ENCODE assay signal across 10 cellular contexts in the genomic region with DNA sequence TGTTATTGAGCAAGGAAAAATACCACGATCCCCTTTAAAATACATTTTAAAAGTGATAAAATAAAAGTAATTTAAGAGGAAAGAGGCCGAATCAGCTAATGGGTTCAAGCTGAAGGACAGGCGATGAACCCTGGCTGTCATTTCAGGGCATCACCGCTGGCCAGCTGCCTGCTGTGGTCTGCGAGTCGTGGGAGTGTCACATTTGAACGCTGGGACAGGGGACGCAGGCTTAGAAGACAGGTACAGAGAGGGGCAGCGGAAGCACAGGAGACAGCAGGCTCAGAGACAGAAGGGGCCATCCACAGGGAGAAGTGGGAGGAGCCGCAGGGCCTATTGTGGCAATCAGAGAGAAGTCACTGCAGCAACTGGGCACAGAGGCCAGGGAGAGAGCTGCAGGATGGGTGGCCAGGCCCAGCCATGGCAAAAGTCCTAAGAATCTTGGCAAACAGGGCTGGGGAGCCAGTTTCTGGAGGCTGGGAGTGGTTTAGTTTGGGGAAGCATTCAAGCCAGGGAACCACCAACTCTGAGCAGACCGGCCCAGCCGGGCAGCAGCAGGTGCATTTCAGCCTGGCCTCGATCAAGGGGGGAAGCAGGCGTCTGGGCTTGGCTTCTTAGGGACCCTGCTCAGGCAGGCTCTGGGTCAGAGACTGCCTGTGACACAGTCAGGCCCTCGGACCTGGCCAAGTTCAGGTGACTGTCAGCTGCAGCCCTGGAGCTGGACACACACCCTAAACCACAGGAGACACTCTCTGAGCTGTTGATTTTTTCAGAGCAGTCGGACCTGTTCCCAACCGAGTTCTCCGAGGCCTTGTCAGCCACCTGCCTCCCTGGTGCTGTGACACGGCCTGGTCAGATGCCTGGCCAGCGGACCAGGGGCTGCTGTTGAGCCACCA. TPM values are rescaled to one million over a fixed set of nuclear protein-coding genes. Genes with fewer than 3 reads are reported as not detected.
DNase-seq lines count a peak whose midpoint lies in the region; ATAC-seq and TF ChIP-seq lines count a peak whose summit lies in the region.
"Had no signal": no experiment of that assay in that cellular context is flagged by ENCODE, and none has a peak within 500 bp of the region (broad histone marks: within the 10 kb centered on the region; RNA-seq: fewer than 3 reads in every experiment).

No MANE protein-coding gene starts in this region.

- no peaks in the 10 kb centered on the region for H3K9me3 Mint-ChIP-seq in dendritic cell treated with granulocyte-macrophage colony-stimulating factor and Interleukin-4, amounts not matched to agents 40 ng/mL and 50 ng/mL, for 4 days
- H3K9me3 Mint-ChIP-seq in stimulated activated memory B cell treated with anti-CD40 and anti-IgM and Interleukin-4, amounts not matched to agents 10 μg/mL and 1 μg/mL and 100 μg/mL, for 72 hours = no peaks in the 10 kb centered on the region

- H3K9me3 ChIP-seq in OCI-LY7 (ENCODE audit: low read length) = no peaks in the 10 kb centered on the region

- no TSS peak for BruUV-seq in OCI-LY7 (replicated peaks; lab: Mats Ljungman, UMichigan)

- intact Hi-C loops in dendritic cell treated with granulocyte-macrophage colony-stimulating factor and Interleukin-4, amounts not matched to agents 40 ng/mL and 50 ng/mL, for 4 days (cut with micrococcal nuclease) = no loop called here
- intact Hi-C loops in OCI-LY7 (cut with micrococcal nuclease; ENCODE audit: unreplicated experiment) = no loop called here

- H3K4me3 Mint-ChIP-seq in dendritic cell treated with granulocyte-macrophage colony-stimulating factor and Interleukin-4, amounts not matched to agents 40 ng/mL and 50 ng/mL, for 4 days = no peak overlapping the region
- H3K4me3 Mint-ChIP-seq in stimulated activated memory B cell treated with anti-CD40 and anti-IgM and Interleukin-4, amounts not matched to agents 10 μg/mL and 1 μg/mL and 100 μg/mL, for 72 hours = no peak overlapping the region

- peak; percentile 5 for DNase-seq in HT-29 (ENCODE audit: low spot score)
- DNase-seq in medulla oblongata (ENCODE audit: extremely low spot score) = peak; percentile 72
- no peak for DNase-seq in OCI-LY7 (ENCODE audit: low spot score)
- no peak for DNase-seq in NCI-H446 treated with DMSO at 0.1 percent for 48 hours (lab: John Stamatoyannopoulos, UW)
- no peak for DNase-seq in KBM-7
- DNase-seq: activated effector memory CD4-positive, alpha-beta T cell treated with anti-CD3 and anti-CD28 coated beads, Interleukin-2, amount 50 U/mL, for 16 hours; MM.1S had no signal

- POLR2A ChIA-PET in OCI-LY7 (lab: Charles Lee) = no interaction called here

- in situ Hi-C loops in KBM-7 (cut with MboI; ENCODE audit: low pct_unique_long_range_greater_than_20kb, low sequenced_read_pairs) = no loop called here

- H3K79me2 ChIP-seq in OCI-LY7 (ENCODE audit: insufficient read depth, low read depth, low read length) = peaks cover 35% of the 10 kb centered on the region; the same call in 1 of the 2 replicates

- CTCF ChIA-PET in OCI-LY7 (lab: Charles Lee; ENCODE audit: unreplicated experiment) = no interaction called here

- H2AFZ ChIP-seq in OCI-LY7 (ENCODE audit: low read length) = no peak overlapping the region

- TF ChIP-seq CTCF in OCI-LY7 (conservative IDR thresholded peaks at IDR 0.05; ENCODE audit: low read length) = no peak

- no peak for ATAC-seq in stimulated activated memory B cell treated with anti-CD40 and anti-IgM and Interleukin-4, amounts not matched to agents 10 μg/mL and 1 μg/mL and 100 μg/mL, for 72 hours
- ATAC-seq in HG02759 (IDR thresholded peaks at IDR 0.05; ENCODE audit: unreplicated experiment) = no peak

- peaks cover 95% of the 10 kb centered on the region for H3K36me3 Mint-ChIP-seq in dendritic cell treated with granulocyte-macrophage colony-stimulating factor and Interleukin-4, amounts not matched to agents 40 ng/mL and 50 ng/mL, for 4 days (ENCODE audit: low read depth)
- H3K36me3 Mint-ChIP-seq in stimulated activated memory B cell treated with anti-CD40 and anti-IgM and Interleukin-4, amounts not matched to agents 10 μg/mL and 1 μg/mL and 100 μg/mL, for 72 hours = peaks cover 18% of the 10 kb centered on the region

- H3K27ac ChIP-seq in OCI-LY7 (ENCODE audit: low read depth, low read length, poor library complexity, severe bottlenecking) = no peak overlapping the region

- H3K4me1 Mint-ChIP-seq in dendritic cell treated with granulocyte-macrophage colony-stimulating factor and Interleukin-4, amounts not matched to agents 40 ng/mL and 50 ng/mL, for 4 days (ENCODE audit: low read depth) = peaks cover 89% of the 10 kb centered on the region
- H3K4me1 Mint-ChIP-seq in stimulated activated memory B cell treated with anti-CD40 and anti-IgM and Interleukin-4, amounts not matched to agents 10 μg/mL and 1 μg/mL and 100 μg/mL, for 72 hours = peaks cover 49% of the 10 kb centered on the region

- no peaks in the 10 kb centered on the region; the same call in 1 of the 2 replicates for H4K20me1 ChIP-seq in OCI-LY7 (ENCODE audit: insufficient read depth, low read length)

- no peak overlapping the region for H3K4me3 ChIP-seq in OCI-LY7 (ENCODE audit: low read depth, low read length, poor library complexity, severe bottlenecking)

- no peaks in the 10 kb centered on the region for H3K27me3 Mint-ChIP-seq in dendritic cell treated with granulocyte-macrophage colony-stimulating factor and Interleukin-4, amounts not matched to agents 40 ng/mL and 50 ng/mL, for 4 days
- no peaks in the 10 kb centered on the region for H3K27me3 Mint-ChIP-seq in stimulated activated memory B cell treated with anti-CD40 and anti-IgM and Interleukin-4, amounts not matched to agents 10 μg/mL and 1 μg/mL and 100 μg/mL, for 72 hours

- peaks cover 41% of the 10 kb centered on the region; the same call in 1 of the 2 replicates for H3K36me3 ChIP-seq in OCI-LY7 (ENCODE audit: insufficient read depth, low read length)

- H3K9me2 ChIP-seq in OCI-LY7 (ENCODE audit: insufficient read depth, low read length) = no peaks in the 10 kb centered on the region

- no peak overlapping the region for H3K4me2 ChIP-seq in OCI-LY7 (ENCODE audit: low read length)

- H3K4me1 ChIP-seq in OCI-LY7 (ENCODE audit: insufficient read depth, low read length, poor library complexity, severe bottlenecking) = no peaks in the 10 kb centered on the region

- H3K27ac Mint-ChIP-seq in dendritic cell treated with granulocyte-macrophage colony-stimulating factor and Interleukin-4, amounts not matched to agents 40 ng/mL and 50 ng/mL, for 4 days = peak overlapping the region; percentile 67
- H3K27ac Mint-ChIP-seq in stimulated activated memory B cell treated with anti-CD40 and anti-IgM and Interleukin-4, amounts not matched to agents 10 μg/mL and 1 μg/mL and 100 μg/mL, for 72 hours = peak overlapping the region; percentile 23

RNA-seq across cellular contexts. Expression of gene SH3GL1, which starts 11.9 kb away (rescaled TPM):
- 43.5 and 55.5 TPM in 2 replicates for total RNA-seq in HT-29 (2014; rRNA removed; shearing (Covaris generic))
- total RNA-seq in OCI-LY7 (2014; rRNA removed; shearing (Covaris generic)) = 24.3 and 33.2 TPM in 2 replicates
- 38.9 and 39.0 TPM in 2 replicates for total RNA-seq in OCI-LY7 (2022)

RNA-seq across cellular contexts. Expression of gene CHAF1A, which starts 14.0 kb away (rescaled TPM):
- total RNA-seq in HT-29 (2014; rRNA removed; shearing (Covaris generic)) = 49.7 and 63.7 TPM in 2 replicates
- total RNA-seq in OCI-LY7 (2014; rRNA removed; shearing (Covaris generic)) = 107 and 108 TPM in 2 replicates
- total RNA-seq in OCI-LY7 (2022) = 119 and 128 TPM in 2 replicates

RNA-seq across cellular contexts. Expression of gene MPND, which starts 45.1 kb away (rescaled TPM):
- 9.4 and 18.6 TPM in 2 replicates for total RNA-seq in HT-29 (2014; rRNA removed; shearing (Covaris generic))
- total RNA-seq in OCI-LY7 (2014; rRNA removed; shearing (Covaris generic)) = 6.7 and 7.2 TPM in 2 replicates
- total RNA-seq in OCI-LY7 (2022) = 19.1 and 19.5 TPM in 2 replicates

RNA-seq across cellular contexts. Expression of gene STAP2, which starts 49.8 kb away (rescaled TPM):
- 69.6 and 74.4 TPM in 2 replicates for total RNA-seq in HT-29 (2014; rRNA removed; shearing (Covaris generic))
- 0.13 and 1.3 TPM in 2 replicates for total RNA-seq in OCI-LY7 (2014; rRNA removed; shearing (Covaris generic))
- total RNA-seq in OCI-LY7 (2022) = 0.57 and 1.2 TPM in 2 replicates

Comparison
In these comparisons a context has a peak if more than half of its experiments do, and no peak if none do; other contexts are left out.
1. DNase-seq: peak in HT-29 (single experiment) and medulla oblongata (single experiment); none in OCI-LY7 (single experiment), NCI-H446 treated with DMSO at 0.1 percent for 48 hours (single experiment) and KBM-7 (single experiment).